Comparison of ENCODE assay signal across 20 cellular contexts in the genomic region with DNA sequence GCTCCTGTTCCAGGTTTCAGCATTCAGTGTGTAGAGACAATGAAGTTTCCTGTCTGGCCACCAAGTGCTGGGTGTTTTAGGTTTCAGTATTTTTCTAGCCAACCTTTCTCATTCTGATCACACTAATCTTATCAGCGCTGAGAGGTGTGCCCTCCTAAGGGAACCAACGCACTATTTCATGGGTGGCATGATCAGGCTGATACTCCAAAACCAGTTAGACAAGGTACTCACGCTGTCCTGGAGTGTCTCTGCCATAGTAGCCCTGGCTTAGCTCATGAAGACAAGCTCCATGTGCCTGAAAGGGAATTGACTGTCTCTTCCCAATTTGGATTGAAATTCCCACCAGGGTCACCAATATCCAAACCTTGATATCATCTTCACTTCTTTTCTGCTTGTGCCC.
"Had no signal": no experiment of that assay in that cellular context is flagged by ENCODE, and none has a peak within 500 bp of the region (broad histone marks: within the 10 kb centered on the region; RNA-seq: fewer than 3 reads in every experiment).

No MANE protein-coding gene starts in this region.

- H3K4me2 ChIP-seq: smooth muscle cell had no signal

- H3K36me3 ChIP-seq: left ventricle myocardium inferior, right lobe of liver had no signal

- ATAC-seq: activated CD8-positive, alpha-beta T cell treated with anti-CD3 and anti-CD28 coated beads, Interleukin-2, amount 10 ng/mL, durations not matched to agents 7 days and 5 days; right lobe of liver had no signal

- H3K27me3 ChIP-seq: right lobe of liver had no signal

- H3K27ac Mint-ChIP-seq: activated CD4-positive, alpha-beta T cell treated with anti-CD3 and anti-CD28 coated beads, Interleukin-2, amount 10 ng/mL, durations not matched to agents 24 days and 14 days; activated CD8-positive, alpha-beta T cell treated with anti-CD3 and anti-CD28 coated beads, Interleukin-2, amount 10 ng/mL, durations not matched to agents 7 days and 5 days; activated naive CD8-positive, alpha-beta T cell treated with anti-CD3 and anti-CD28 coated beads, Interleukin-2, amount 10 ng/mL, durations not matched to agents 7 days and 5 days; dendritic cell treated with granulocyte-macrophage colony-stimulating factor and Interleukin-4, amounts not matched to agents 40 ng/mL and 50 ng/mL, for 4 days; nephron progenitor cell had no signal

- H3K4me3 ChIP-seq: left ventricle myocardium inferior, right lobe of liver, smooth muscle cell had no signal

- H3K27ac ChIP-seq: left ventricle myocardium inferior, right lobe of liver had no signal

- DNase-seq: activated CD4-positive, alpha-beta T cell treated with anti-CD3 and anti-CD28 coated beads, Interleukin-2, amount 10 ng/mL, durations not matched to agents 24 days and 14 days; activated CD4-positive, CD25-positive, alpha-beta regulatory T cell; activated CD8-positive, alpha-beta memory T cell treated with anti-CD3 and anti-CD28 coated beads, Interleukin-2, amount 50 U/mL, for 4 hours; activated CD8-positive, alpha-beta T cell treated with anti-CD3 and anti-CD28 coated beads, Interleukin-2, amount 10 ng/mL, durations not matched to agents 7 days and 5 days; activated naive CD8-positive, alpha-beta T cell treated with anti-CD3 and anti-CD28 coated beads, Interleukin-2, amount 10 ng/mL, durations not matched to agents 7 days and 5 days; anterior cingulate cortex; effector memory CD4-positive, alpha-beta T cell; hippocampal formation; kidney; left ventricle myocardium inferior; nephron progenitor cell; right lobe of liver; stimulated activated CD4-positive, alpha-beta T cell treated with anti-CD3 and anti-CD28 coated beads, Interleukin-4, amount 100 ng/mL, for 4 hours; stimulated activated CD8-positive, alpha-beta memory T cell treated with anti-CD3 and anti-CD28 coated beads, Interleukin-4, amount 100 ng/mL, for 48 hours; stimulated activated naive CD4-positive, alpha-beta T cell treated with Interleukin-2 at 50 U/mL for 16 hours; substantia nigra; trophoblast cell had no signal

- H3K4me3 Mint-ChIP-seq: activated CD4-positive, alpha-beta T cell treated with anti-CD3 and anti-CD28 coated beads, Interleukin-2, amount 10 ng/mL, durations not matched to agents 24 days and 14 days; activated CD8-positive, alpha-beta T cell treated with anti-CD3 and anti-CD28 coated beads, Interleukin-2, amount 10 ng/mL, durations not matched to agents 7 days and 5 days; activated naive CD8-positive, alpha-beta T cell treated with anti-CD3 and anti-CD28 coated beads, Interleukin-2, amount 10 ng/mL, durations not matched to agents 7 days and 5 days; dendritic cell treated with granulocyte-macrophage colony-stimulating factor and Interleukin-4, amounts not matched to agents 40 ng/mL and 50 ng/mL, for 4 days; nephron progenitor cell had no signal

- FAIRE-seq: TTC549 had no signal

- H3K4me1 ChIP-seq: left ventricle myocardium inferior had no signal

- H3K9me3 ChIP-seq: left ventricle myocardium inferior, right lobe of liver had no signal
